18 cellular contexts compared by ENCODE assay signal in genomic region chr9:131222460-131222859, GRCh38. TPM values are rescaled to one million over a fixed set of nuclear protein-coding genes. Genes with fewer than 3 reads are reported as not detected.
A peak's percentile ranks its signal among the peaks of the same experiment; 100 is the strongest.
DNase-seq lines count a peak whose midpoint lies in the region; ATAC-seq and TF ChIP-seq lines count a peak whose summit lies in the region.
"Had no signal": no experiment of that assay in that cellular context is flagged by ENCODE, and none has a peak within 500 bp of the region (broad histone marks: within the 10 kb centered on the region; RNA-seq: fewer than 3 reads in every experiment).

No MANE protein-coding gene starts in this region.

- no peaks in the 10 kb centered on the region for H3K9me3 Mint-ChIP-seq in activated naive CD4-positive, alpha-beta T cell treated with anti-CD3 and anti-CD28 coated beads, Interleukin-2, amount 50 U/mL, for 24 hours
- no peaks in the 10 kb centered on the region for H3K9me3 Mint-ChIP-seq in activated naive CD4-positive, alpha-beta T cell treated with anti-CD3 and anti-CD28 coated beads, Interleukin-2, amount 10 ng/mL, durations not matched to agents 7 days and 5 days
- no peaks in the 10 kb centered on the region for H3K9me3 Mint-ChIP-seq in effector memory CD8-positive, alpha-beta T cell
- H3K9me3 Mint-ChIP-seq: CD8-positive, alpha-beta T cell; HFFc6 had no signal

- TF ChIP-seq CTCF in HEK293 (tag by site-specific recombination; IDR thresholded peaks at IDR 0.05) (no peak), upper lobe of right lung (IDR thresholded peaks at IDR 0.05) (no peak), osteoblast (IDR thresholded peaks at IDR 0.05; ENCODE audit: extremely low read depth, low read depth, low read length) (no peak), tibial artery (IDR thresholded peaks at IDR 0.05) (no peak)

- H3K4me1 ChIP-seq in HEK293 (ENCODE audit: control insufficient read depth, insufficient read depth, low read length) (peaks cover 13% of the 10 kb centered on the region), upper lobe of right lung (peaks cover 7% of the 10 kb centered on the region), osteoblast (ENCODE audit: insufficient read depth, low read length) (peaks cover 1% of the 10 kb centered on the region), tibial artery (peaks cover 0 to 4% (median 0%) of the 10 kb centered on the region in 4 donors)

- no peak for ATAC-seq in effector memory CD8-positive, alpha-beta T cell (replicated peaks)
- no peak for ATAC-seq in upper lobe of right lung
- ATAC-seq: A549; CD8-positive, alpha-beta T cell; K562 had no signal

- H3K36me3 Mint-ChIP-seq in activated naive CD4-positive, alpha-beta T cell treated with anti-CD3 and anti-CD28 coated beads, Interleukin-2, amount 50 U/mL, for 24 hours = peaks cover 9% of the 10 kb centered on the region
- H3K36me3 Mint-ChIP-seq in activated naive CD4-positive, alpha-beta T cell treated with anti-CD3 and anti-CD28 coated beads, Interleukin-2, amount 10 ng/mL, durations not matched to agents 7 days and 5 days = peaks cover 38% of the 10 kb centered on the region
- H3K36me3 Mint-ChIP-seq in effector memory CD8-positive, alpha-beta T cell (ENCODE audit: insufficient read depth) = peaks cover 14% of the 10 kb centered on the region

- intact Hi-C loops in upper lobe of right lung (cut with DNase I) = no loop called here
- intact Hi-C loops in tibial artery (cut with DNase I; ENCODE audit: low total_unique reads) = no loop called here

- POLR2A ChIA-PET in HEK293 (lab: Yijun Ruan, JAX) = no interaction called here

- H3K27me3 ChIP-seq in upper lobe of right lung = no peaks in the 10 kb centered on the region
- H3K27me3 ChIP-seq in osteoblast (ENCODE audit: insufficient read depth, low read length) = no peaks in the 10 kb centered on the region
- no peaks in the 10 kb centered on the region for H3K27me3 ChIP-seq in tibial artery
- H3K27me3 ChIP-seq: BLaER1 had no signal

- H3K9me3 ChIP-seq in HEK293 (ENCODE audit: control insufficient read depth, insufficient read depth, low read depth, low read length) = no peaks in the 10 kb centered on the region
- no peaks in the 10 kb centered on the region for H3K9me3 ChIP-seq in upper lobe of right lung
- no peaks in the 10 kb centered on the region for H3K9me3 ChIP-seq in osteoblast (ENCODE audit: low read depth, low read length)
- H3K9me3 ChIP-seq in tibial artery = no peaks in the 10 kb centered on the region
- H3K9me3 ChIP-seq: A549, BLaER1 had no signal

- no peak overlapping the region for H2AFZ ChIP-seq in osteoblast (ENCODE audit: low read length)
- H2AFZ ChIP-seq: GM23248 had no signal

- peaks cover 4% of the 10 kb centered on the region for H3K4me1 Mint-ChIP-seq in activated naive CD4-positive, alpha-beta T cell treated with anti-CD3 and anti-CD28 coated beads, Interleukin-2, amount 50 U/mL, for 24 hours
- H3K4me1 Mint-ChIP-seq in activated naive CD4-positive, alpha-beta T cell treated with anti-CD3 and anti-CD28 coated beads, Interleukin-2, amount 10 ng/mL, durations not matched to agents 7 days and 5 days = peaks cover 6% of the 10 kb centered on the region
- H3K4me1 Mint-ChIP-seq in effector memory CD8-positive, alpha-beta T cell (ENCODE audit: low read depth in 2 of 2) = peaks cover 0 to 9% of the 10 kb centered on the region in 2 donors

- no peak overlapping the region for H3K4me2 ChIP-seq in osteoblast (ENCODE audit: insufficient read depth, low read length)
- H3K4me2 ChIP-seq: A549, BLaER1 had no signal

- H3K27ac ChIP-seq in HEK293 (ENCODE audit: extremely low read depth, low read depth, low read length) (no peak overlapping the region), upper lobe of right lung (no peak overlapping the region), osteoblast (ENCODE audit: low read depth, low read length) (no peak overlapping the region), tibial artery (no peak overlapping the region)
- H3K27ac ChIP-seq: 22Rv1, A549, BLaER1, GM23248 had no signal

- H3K36me3 ChIP-seq in HEK293 (ENCODE audit: control insufficient read depth in 2 of 2, insufficient read depth in 1 of 2, low read length in 2 of 2) = peaks cover 0 to 36% of the 10 kb centered on the region in 2 experiments; a peak in 1 of 3 replicates
- peaks cover 7% of the 10 kb centered on the region for H3K36me3 ChIP-seq in upper lobe of right lung
- H3K36me3 ChIP-seq in osteoblast (ENCODE audit: insufficient read depth, low read length) = no peaks in the 10 kb centered on the region
- H3K36me3 ChIP-seq in tibial artery = peaks cover 10 to 67% (median 14%) of the 10 kb centered on the region in 3 donors

- H4K20me1 ChIP-seq in osteoblast (ENCODE audit: insufficient read depth, low read length) = peaks cover 2% of the 10 kb centered on the region

- H3K4me3 Mint-ChIP-seq in activated naive CD4-positive, alpha-beta T cell treated with anti-CD3 and anti-CD28 coated beads, Interleukin-2, amount 50 U/mL, for 24 hours = no peak overlapping the region
- H3K4me3 Mint-ChIP-seq in activated naive CD4-positive, alpha-beta T cell treated with anti-CD3 and anti-CD28 coated beads, Interleukin-2, amount 10 ng/mL, durations not matched to agents 7 days and 5 days = no peak overlapping the region
- no peak overlapping the region for H3K4me3 Mint-ChIP-seq in effector memory CD8-positive, alpha-beta T cell
- H3K4me3 Mint-ChIP-seq: CD8-positive, alpha-beta T cell; HFFc6 had no signal

- no peak for DNase-seq in activated naive CD4-positive, alpha-beta T cell treated with anti-CD3 and anti-CD28 coated beads, Interleukin-2, amount 10 ng/mL, durations not matched to agents 7 days and 5 days
- no peak for DNase-seq in effector memory CD8-positive, alpha-beta T cell
- no peak for DNase-seq in upper lobe of right lung
- no peak for DNase-seq in osteoblast (ENCODE audit: insufficient read length, low spot score, missing footprints)
- DNase-seq in tibial artery = no peak
- DNase-seq: AML-193; CD8-positive, alpha-beta T cell; DMS 273 treated with DMSO at 0.1 percent for 48 hours; GM23248; HCEC 1CT; HFFc6; IMR-90 had no signal

- H3K27me3 Mint-ChIP-seq in activated naive CD4-positive, alpha-beta T cell treated with anti-CD3 and anti-CD28 coated beads, Interleukin-2, amount 50 U/mL, for 24 hours = no peaks in the 10 kb centered on the region
- H3K27me3 Mint-ChIP-seq in activated naive CD4-positive, alpha-beta T cell treated with anti-CD3 and anti-CD28 coated beads, Interleukin-2, amount 10 ng/mL, durations not matched to agents 7 days and 5 days = no peaks in the 10 kb centered on the region
- no peaks in the 10 kb centered on the region for H3K27me3 Mint-ChIP-seq in effector memory CD8-positive, alpha-beta T cell

- H3K79me2 ChIP-seq in osteoblast (ENCODE audit: insufficient read depth, low read length) = no peaks in the 10 kb centered on the region

- H3K27ac Mint-ChIP-seq in activated naive CD4-positive, alpha-beta T cell treated with anti-CD3 and anti-CD28 coated beads, Interleukin-2, amount 50 U/mL, for 24 hours = peak overlapping the region; percentile 46
- H3K27ac Mint-ChIP-seq in activated naive CD4-positive, alpha-beta T cell treated with anti-CD3 and anti-CD28 coated beads, Interleukin-2, amount 10 ng/mL, durations not matched to agents 7 days and 5 days = no peak overlapping the region
- peak overlapping the region; percentile 41 to 44 for H3K27ac Mint-ChIP-seq in effector memory CD8-positive, alpha-beta T cell
- H3K27ac Mint-ChIP-seq: CD8-positive, alpha-beta T cell; HFFc6 had no signal

- CTCF ChIA-PET in activated naive CD4-positive, alpha-beta T cell treated with anti-CD3 and anti-CD28 coated beads, Interleukin-2, amount 10 ng/mL, durations not matched to agents 7 days and 5 days (lab: Charles Lee) = no interaction called here
- CTCF ChIA-PET in HEK293 (lab: Yijun Ruan, JAX) = no interaction called here

- no peak overlapping the region for H3K4me3 ChIP-seq in HEK293 (ENCODE audit: low read depth, low read length)
- no peak overlapping the region for H3K4me3 ChIP-seq in upper lobe of right lung
- H3K4me3 ChIP-seq in osteoblast (ENCODE audit: insufficient read depth, low read length) = no peak overlapping the region
- H3K4me3 ChIP-seq in tibial artery = no peak overlapping the region
- H3K4me3 ChIP-seq: A549, BLaER1, GM23248, K562 had no signal

TF ChIP-seq in HEK293, 187 proteins besides CTCF, POLR2A, EP300 and RAD21:
- TF ChIP-seq OSR2 (tag by site-specific recombination; IDR thresholded peaks at IDR 0.05) = no peak
- TF ChIP-seq SCRT2 (tag by site-specific recombination; IDR thresholded peaks at IDR 0.05) = peak; percentile 69
- no peak for TF ChIP-seq GLIS1 (tag by site-specific recombination; IDR thresholded peaks at IDR 0.05)
- 0 out of 2 replicates have a peak, but pooled peaks have one; percentile 42 for TF ChIP-seq SCRT1 (tag by site-specific recombination; IDR thresholded peaks at IDR 0.05; ENCODE audit: borderline replicate concordance)
- TF ChIP-seq ZNF785 (tag by site-specific recombination; IDR thresholded peaks at IDR 0.05) = no peak
- TF ChIP-seq ZNF768 (tag by site-specific recombination; IDR thresholded peaks at IDR 0.05) = no peak

RNA-seq across cellular contexts. Expression of gene FAM78A, which starts 53.9 kb away (rescaled TPM):
- total RNA-seq in upper lobe of right lung (14.8 TPM), osteoblast (0.36 and 0.59 TPM in 2 replicates)
